8 cellular contexts compared by ENCODE assay signal in genomic region chr7:152462995-152463713, GRCh38.
A peak's percentile ranks its signal among the peaks of the same experiment; 100 is the strongest.
DNase-seq lines count a peak whose midpoint lies in the region; ATAC-seq and TF ChIP-seq lines count a peak whose summit lies in the region.

No MANE protein-coding gene starts in this region.

- H3K27me3 Mint-ChIP-seq in dendritic cell treated with granulocyte-macrophage colony-stimulating factor and Interleukin-4, amounts not matched to agents 40 ng/mL and 50 ng/mL, for 4 days = no peaks in the 10 kb centered on the region
- no peaks in the 10 kb centered on the region for H3K27me3 Mint-ChIP-seq in memory B cell

- peak overlapping the region; percentile 73 for H3K4me3 ChIP-seq in OCI-LY1 (ENCODE audit: low read depth, low read length, poor library complexity, severe bottlenecking)
- peak overlapping the region; percentile 87 to 95 for H3K4me3 ChIP-seq in tibial artery

- H3K4me3 Mint-ChIP-seq in dendritic cell treated with granulocyte-macrophage colony-stimulating factor and Interleukin-4, amounts not matched to agents 40 ng/mL and 50 ng/mL, for 4 days = peak overlapping the region; percentile 98
- H3K4me3 Mint-ChIP-seq in memory B cell = peak overlapping the region; percentile 98

- no peak for TF ChIP-seq CTCF in OCI-LY1 (IDR thresholded peaks at IDR 0.05; ENCODE audit: low read length)
- no peak for TF ChIP-seq CTCF in tibial artery (IDR thresholded peaks at IDR 0.05)

- H3K27me3 ChIP-seq in OCI-LY1 (ENCODE audit: insufficient read depth, low read length) (no peaks in the 10 kb centered on the region), tibial artery (no peaks in the 10 kb centered on the region)

- DNase-seq in COR-L47 (lab: John Stamatoyannopoulos, UW) (peak; percentile 49), memory B cell (ENCODE audit: low spot score in 2 of 2) (peak in 1 of 2 donors; percentile 75), tibial artery (peak in 1 of 2 donors; percentile 36)
- no peak for DNase-seq in central memory CD4-positive, alpha-beta T cell

- H3K27ac ChIP-seq in OCI-LY1 (ENCODE audit: low read depth, low read length, poor library complexity, severe bottlenecking) (peak overlapping the region; percentile 49), tibial artery (peak overlapping the region; percentile 83 to 95)

- peak overlapping the region; percentile 98 for H3K4me2 ChIP-seq in OCI-LY1 (ENCODE audit: low read length)

- peak overlapping the region; percentile 87 for H3K9ac ChIP-seq in OCI-LY1 (ENCODE audit: low read length)

- H3F3A ChIP-seq in OCI-LY1 (ENCODE audit: insufficient read depth, low read length) = no peaks in the 10 kb centered on the region

- peaks cover 34% of the 10 kb centered on the region for H3K4me1 Mint-ChIP-seq in dendritic cell treated with granulocyte-macrophage colony-stimulating factor and Interleukin-4, amounts not matched to agents 40 ng/mL and 50 ng/mL, for 4 days (ENCODE audit: low read depth)
- H3K4me1 Mint-ChIP-seq in memory B cell = peaks cover 18% of the 10 kb centered on the region

- intact Hi-C loops in dendritic cell treated with granulocyte-macrophage colony-stimulating factor and Interleukin-4, amounts not matched to agents 40 ng/mL and 50 ng/mL, for 4 days (cut with micrococcal nuclease) = loop anchor here (2.0 to 10.0 kb wide), 2 partner anchors 50 to 212 kb away; partner anchors contain the start of gene XRCC2
- intact Hi-C loops in tibial artery (cut with DNase I; ENCODE audit: low total_unique reads) = loop anchor here (5.0 kb wide), 1 partner anchor 214 kb away; the partner anchor contains the start of gene XRCC2

- peaks cover 12% of the 10 kb centered on the region for H3K36me3 Mint-ChIP-seq in dendritic cell treated with granulocyte-macrophage colony-stimulating factor and Interleukin-4, amounts not matched to agents 40 ng/mL and 50 ng/mL, for 4 days (ENCODE audit: low read depth)
- no peaks in the 10 kb centered on the region for H3K36me3 Mint-ChIP-seq in memory B cell

- ATAC-seq in GM19035 (IDR thresholded peaks at IDR 0.05; ENCODE audit: unreplicated experiment) (peak; percentile 22), HG03135 (IDR thresholded peaks at IDR 0.05; ENCODE audit: unreplicated experiment) (peak; percentile 9), memory B cell (ENCODE audit: low read depth) (no peak)

- peaks cover 31% of the 10 kb centered on the region for H3K4me1 ChIP-seq in OCI-LY1 (ENCODE audit: insufficient read depth, low read length, severe bottlenecking)
- peaks cover 0 to 13% (median 11%) of the 10 kb centered on the region in 4 donors for H3K4me1 ChIP-seq in tibial artery

- no peaks in the 10 kb centered on the region for H4K20me1 ChIP-seq in OCI-LY1 (ENCODE audit: insufficient read depth, low read length)

- H3K9me3 ChIP-seq in OCI-LY1 (ENCODE audit: low read length) = no peaks in the 10 kb centered on the region
- no peaks in the 10 kb centered on the region for H3K9me3 ChIP-seq in tibial artery

- no peak overlapping the region for H2AFZ ChIP-seq in OCI-LY1 (ENCODE audit: low read length)

- H3K9me3 Mint-ChIP-seq in dendritic cell treated with granulocyte-macrophage colony-stimulating factor and Interleukin-4, amounts not matched to agents 40 ng/mL and 50 ng/mL, for 4 days = no peaks in the 10 kb centered on the region
- H3K9me3 Mint-ChIP-seq in memory B cell = no peaks in the 10 kb centered on the region

- H3K27ac Mint-ChIP-seq in dendritic cell treated with granulocyte-macrophage colony-stimulating factor and Interleukin-4, amounts not matched to agents 40 ng/mL and 50 ng/mL, for 4 days = peak overlapping the region; percentile 96
- peak overlapping the region; percentile 90 for H3K27ac Mint-ChIP-seq in memory B cell

- H3K79me2 ChIP-seq in OCI-LY1 (ENCODE audit: insufficient read depth, low read length) = no peaks in the 10 kb centered on the region

- no peaks in the 10 kb centered on the region for H3K36me3 ChIP-seq in OCI-LY1 (ENCODE audit: insufficient read depth, low read length)
- H3K36me3 ChIP-seq in tibial artery = no peaks in the 10 kb centered on the region

- H3K9me2 ChIP-seq in OCI-LY1 (ENCODE audit: low read depth, low read length) = no peaks in the 10 kb centered on the region
